Comparison of ENCODE assay signal across 12 cellular contexts in genomic region chr11:128480066-128480465, GRCh38.
DNase-seq lines count a peak whose midpoint lies in the region; ATAC-seq, FAIRE-seq and TF ChIP-seq lines count a peak whose summit lies in the region.
"Had no signal": no experiment of that assay in that cellular context is flagged by ENCODE, and none has a peak within 500 bp of the region (broad histone marks: within the 10 kb centered on the region; RNA-seq: fewer than 3 reads in every experiment).

No MANE protein-coding gene starts in this region.

- no peak for TF ChIP-seq CTCF in GM12878 (IDR thresholded peaks at IDR 0.05 in 2 of 3, conservative IDR thresholded peaks at IDR 0.05 in 1 of 3; ENCODE audit: control insufficient read depth in 2 of 3, extremely low read depth in 1 of 3, insufficient read depth in 1 of 3, low read depth in 3 of 3, low read length in 3 of 3)
- no peak for TF ChIP-seq CTCF in tibial nerve (IDR thresholded peaks at IDR 0.05)

- H4K20me1 ChIP-seq in GM12878 (ENCODE audit: control insufficient read depth, insufficient read depth): no peaks in the 10 kb centered on the region

- H3K9me3 ChIP-seq in GM12878 (replicated peaks; ENCODE audit: control insufficient read depth, insufficient read depth, low read length) (peaks cover 4% of the 10 kb centered on the region; the same call in 2 of the 3 replicates), tibial nerve (no peaks in the 10 kb centered on the region)
- H3K9me3 ChIP-seq in naive thymus-derived CD4-positive, alpha-beta T cell (ENCODE audit: control insufficient read depth in 2 of 3, low read length in 3 of 3): no peaks in the 10 kb centered on the region

- no peak for DNase-seq in activated T-cell treated with anti-CD3 and anti-CD28 coated beads, Interleukin-2, amount 50 U/mL, for 4 hours
- no peak for DNase-seq in activated T-cell treated with anti-CD3 and anti-CD28 coated beads, Interleukin-2, amount 50 U/mL, for 1 hour
- DNase-seq in GM12878 (ENCODE audit: low read depth, low spot score) (no peak), tibial nerve (ENCODE audit: low spot score in 2 of 2) (no peak), G401 (ENCODE audit: low spot score) (no peak), NK-92 (lab: John Stamatoyannopoulos, UW; ENCODE audit: unreplicated experiment) (no peak)
- DNase-seq in naive thymus-derived CD4-positive, alpha-beta T cell: peak in 1 of 9 donors; percentile 16
- DNase-seq in activated CD4-positive, CD25-positive, alpha-beta regulatory T cell treated with anti-CD3 and anti-CD28 coated beads, Interleukin-2, amount 50 U/mL, for 72 hours: no peak
- DNase-seq: NCI-H1694, OCI-M1, WERI-Rb-1 had no signal

- TF ChIP-seq POLR2A in GM12878 (IDR thresholded peaks at IDR 0.05; ENCODE audit: low read depth, low read length): 0 out of 2 replicates have a peak, but pooled peaks have one; percentile 31
- no peak for TF ChIP-seq POLR2A in tibial nerve (IDR thresholded peaks at IDR 0.05)

- TF ChIP-seq EP300 in GM12878 (IDR thresholded peaks at IDR 0.05; ENCODE audit: borderline replicate concordance in 1 of 2, control insufficient read depth in 1 of 2, low read depth in 2 of 2, low read length in 2 of 2) (no peak), tibial nerve (IDR thresholded peaks at IDR 0.05) (no peak)

- H3K36me3 ChIP-seq in GM12878 (ENCODE audit: control insufficient read depth in 2 of 2, insufficient read depth in 2 of 2, low read length in 1 of 2) (peaks cover 13 to 45% of the 10 kb centered on the region in 2 experiments), tibial nerve (peaks cover 0 to 41% (median 20%) of the 10 kb centered on the region in 3 donors)
- H3K36me3 ChIP-seq in naive thymus-derived CD4-positive, alpha-beta T cell (ENCODE audit: control insufficient read depth in 2 of 3, insufficient read depth in 3 of 3, low read length in 3 of 3): peaks cover 56 to 72% (median 59%) of the 10 kb centered on the region in 3 experiments

- BruUV-seq in GM12878 (replicated peaks; lab: Mats Ljungman, UMichigan): no TSS peak

- no peak for TF ChIP-seq RAD21 in GM12878 (IDR thresholded peaks at IDR 0.05; ENCODE audit: insufficient read depth, low read depth, low read length)

- H3K9ac ChIP-seq in GM12878 (ENCODE audit: control insufficient read depth, insufficient read depth, low read length): no peak overlapping the region

- H3K4me1 ChIP-seq in GM12878 (ENCODE audit: control insufficient read depth, insufficient read depth, low read length) (peaks cover 61% of the 10 kb centered on the region), tibial nerve (peaks cover 0 to 87% (median 61%) of the 10 kb centered on the region in 4 donors)
- H3K4me1 ChIP-seq in naive thymus-derived CD4-positive, alpha-beta T cell (ENCODE audit: control insufficient read depth in 2 of 2, insufficient read depth in 2 of 2, low read length in 2 of 2): peaks cover 91 to 98% of the 10 kb centered on the region in 2 donors

- 97% methylated on average over 14 of the region's 14 CpGs for WGBS in GM12878 (ENCODE audit: insufficient coverage, insufficient replicate concordance, low lambda C conversion rate, missing lambda C conversion rate)
- 70 to 82% methylated on average over 14 of the region's 14 CpGs for WGBS in tibial nerve, 2 donors

- H3K36me3 Mint-ChIP-seq in activated T-cell treated with anti-CD3 and anti-CD28 coated beads, Interleukin-2, amount 50 U/mL, for 4 hours (ENCODE audit: insufficient read depth): peaks cover 84% of the 10 kb centered on the region
- H3K36me3 Mint-ChIP-seq in naive thymus-derived CD4-positive, alpha-beta T cell: peaks cover 33 to 94% (median 89%) of the 10 kb centered on the region in 5 donors

- intact Hi-C loops in GM12878 (cut with micrococcal nuclease; ENCODE audit: unreplicated experiment): no loop called here
- intact Hi-C loops in naive thymus-derived CD4-positive, alpha-beta T cell (cut with micrococcal nuclease): no loop called here

- no peak for ATAC-seq in activated T-cell treated with anti-CD3 and anti-CD28 coated beads, Interleukin-2, amount 50 U/mL, for 4 hours
- ATAC-seq in GM12878: no peak
- no peak for ATAC-seq in naive thymus-derived CD4-positive, alpha-beta T cell

- in situ Hi-C loops in GM12878 (cut with MboI) (no loop called here), G401 (cut with HindIII; ENCODE audit: low sequenced_read_pairs) (no loop called here)

- POLR2A ChIA-PET in GM12878 (lab: Charles Lee): interaction anchor here (0.9 to 1.2 kb wide), 2 partner anchors 10 to 39 kb away, joined by 3 to 4 read pairs; no protein-coding TSS in a partner anchor
- POLR2A ChIA-PET in naive thymus-derived CD4-positive, alpha-beta T cell (lab: Charles Lee): interaction anchor here (0.8 to 16.8 kb wide), 17 partner anchors 11 to 387 kb away, joined by 3 to 545 read pairs (median 5); partner anchors contain the start of gene KCNJ1

- H3K9me3 Mint-ChIP-seq in activated T-cell treated with anti-CD3 and anti-CD28 coated beads, Interleukin-2, amount 50 U/mL, for 4 hours: no peaks in the 10 kb centered on the region
- H3K9me3 Mint-ChIP-seq in naive thymus-derived CD4-positive, alpha-beta T cell: peaks cover 0 to 3% (median 0%) of the 10 kb centered on the region in 11 donors
- H3K9me3 Mint-ChIP-seq: type B pancreatic cell had no signal

- H3K4me3 Mint-ChIP-seq in activated T-cell treated with anti-CD3 and anti-CD28 coated beads, Interleukin-2, amount 50 U/mL, for 4 hours: peak overlapping the region; percentile 71
- H3K4me3 Mint-ChIP-seq in naive thymus-derived CD4-positive, alpha-beta T cell: peak overlapping the region; percentile 73 to 99 (median 81)
- H3K4me3 Mint-ChIP-seq: type B pancreatic cell had no signal

- H3K27me3 ChIP-seq in GM12878 (replicated peaks in 1 of 2; ENCODE audit: control insufficient read depth in 2 of 2, insufficient read depth in 2 of 2, low read length in 1 of 2): no peaks in the 10 kb centered on the region
- no peaks in the 10 kb centered on the region for H3K27me3 ChIP-seq in naive thymus-derived CD4-positive, alpha-beta T cell (ENCODE audit: control insufficient read depth in 2 of 2, insufficient read depth in 2 of 2, low read length in 2 of 2)
- H3K27me3 ChIP-seq in tibial nerve: no peaks in the 10 kb centered on the region

- H3K27me3 Mint-ChIP-seq in activated T-cell treated with anti-CD3 and anti-CD28 coated beads, Interleukin-2, amount 50 U/mL, for 4 hours (ENCODE audit: low read depth): no peaks in the 10 kb centered on the region
- no peaks in the 10 kb centered on the region for H3K27me3 Mint-ChIP-seq in naive thymus-derived CD4-positive, alpha-beta T cell
- H3K27me3 Mint-ChIP-seq: type B pancreatic cell had no signal

- peak overlapping the region; percentile 92 to 99 (median 98) for H3K27ac Mint-ChIP-seq in naive thymus-derived CD4-positive, alpha-beta T cell
- H3K27ac Mint-ChIP-seq: type B pancreatic cell had no signal

- no peak overlapping the region for H2AFZ ChIP-seq in GM12878 (ENCODE audit: control insufficient read depth, low read depth, low read length)

- RAD21 ChIA-PET in GM12878 (lab: Charles Lee; ENCODE audit: unreplicated experiment): interaction anchor here (5.3 kb wide), 1 partner anchor 39 kb away, joined by 73 read pairs; no protein-coding TSS in a partner anchor

- peaks cover 58% of the 10 kb centered on the region for H3K79me2 ChIP-seq in GM12878 (ENCODE audit: control insufficient read depth, insufficient read depth, low read length)

- FAIRE-seq in GM12878 (lab: Jason Lieb, UNC): no peak

- CTCF ChIA-PET in GM12878 (lab: Yijun Ruan, JAX): interaction anchor here (0.7 kb wide), 1 partner anchor 91 kb away, joined by 3 read pairs; no protein-coding TSS in a partner anchor
- CTCF ChIA-PET in naive thymus-derived CD4-positive, alpha-beta T cell (lab: Charles Lee): interaction anchor here (0.6 to 2.4 kb wide), 7 partner anchors 11 to 190 kb away, joined by 3 to 12 read pairs (median 3); no protein-coding TSS in a partner anchor

- SMC1A ChIA-PET in GM12878 (lab: Charles Lee; ENCODE audit: uncharacterized antibody, unreplicated experiment): interaction anchor here (0.8 to 5.8 kb wide), 4 partner anchors 9 to 73 kb away, joined by 3 to 47 read pairs (median 24); no protein-coding TSS in a partner anchor

- no peak overlapping the region for H3K27ac ChIP-seq in GM12878 (ENCODE audit: control insufficient read depth, insufficient read depth)
- peak overlapping the region; percentile 97 for H3K27ac ChIP-seq in naive thymus-derived CD4-positive, alpha-beta T cell (ENCODE audit: low read depth, low read length)
- H3K27ac ChIP-seq in tibial nerve: peak overlapping the region; percentile 28 to 80 (median 53)
- H3K27ac ChIP-seq: WERI-Rb-1 had no signal

- H3K4me1 Mint-ChIP-seq in activated T-cell treated with anti-CD3 and anti-CD28 coated beads, Interleukin-2, amount 50 U/mL, for 4 hours (ENCODE audit: low read depth): peaks cover 99% of the 10 kb centered on the region
- peaks cover 87 to 100% (median 97%) of the 10 kb centered on the region in 7 donors for H3K4me1 Mint-ChIP-seq in naive thymus-derived CD4-positive, alpha-beta T cell

- H3K4me3 ChIP-seq in GM12878 (no peak overlapping the region), tibial nerve (no peak overlapping the region)
- peak overlapping the region; percentile 24 for H3K4me3 ChIP-seq in naive thymus-derived CD4-positive, alpha-beta T cell (ENCODE audit: low read length)

- no peak overlapping the region for H3K4me2 ChIP-seq in GM12878 (ENCODE audit: control insufficient read depth, insufficient read depth)

TF ChIP-seq in GM12878, 131 proteins besides CTCF, POLR2A, EP300 and RAD21 (continues in another document):
- TF ChIP-seq, protein P1, sequence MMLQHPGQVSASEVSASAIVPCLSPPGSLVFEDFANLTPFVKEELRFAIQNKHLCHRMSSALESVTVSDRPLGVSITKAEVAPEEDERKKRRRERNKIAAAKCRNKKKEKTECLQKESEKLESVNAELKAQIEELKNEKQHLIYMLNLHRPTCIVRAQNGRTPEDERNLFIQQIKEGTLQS (IDR thresholded peaks at IDR 0.05; ENCODE audit: borderline replicate concordance, extremely low read depth, low read depth, low read length): no peak
- TF ChIP-seq NFXL1 (IDR thresholded peaks at IDR 0.05; ENCODE audit: borderline replicate concordance) (no peak), HDAC2 (IDR thresholded peaks at IDR 0.05) (no peak)
